1 cellular context compared by ENCODE assay signal in the genomic region with DNA sequence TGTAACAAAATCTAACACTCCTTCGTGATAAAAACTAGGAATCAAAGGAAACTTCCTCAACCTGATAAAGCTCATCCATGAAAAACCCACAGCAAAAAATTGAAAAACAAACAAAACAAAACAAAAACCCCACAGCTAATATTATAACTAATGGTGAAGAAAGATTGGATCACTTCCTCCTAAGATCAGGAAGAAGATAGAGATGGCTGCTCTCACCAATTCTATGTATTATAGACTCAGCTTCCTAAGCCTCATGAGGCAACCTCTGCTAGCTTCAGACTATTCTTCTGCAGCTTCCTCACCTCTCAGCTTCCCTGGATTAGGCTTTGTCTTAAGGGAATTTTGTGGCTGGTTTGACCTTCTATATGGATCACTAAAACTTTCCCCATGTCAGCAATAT.
TF ChIP-seq lines count a peak whose summit lies in the region.

No MANE protein-coding gene starts in this region.

TF ChIP-seq in GM12878, 131 proteins besides CTCF, POLR2A, EP300 and RAD21:
- no peak for TF ChIP-seq WRNIP1 (IDR thresholded peaks at IDR 0.05; ENCODE audit: borderline replicate concordance, low read depth, low read length)
- 0 out of 2 replicates have a peak, but pooled peaks have one; percentile 40 for TF ChIP-seq SPI1 (IDR thresholded peaks at IDR 0.05; ENCODE audit: borderline replicate concordance, insufficient read depth, low read depth, low read length)
- TF ChIP-seq ZNF622 (IDR thresholded peaks at IDR 0.05) = no peak
